In the genomic region with DNA sequence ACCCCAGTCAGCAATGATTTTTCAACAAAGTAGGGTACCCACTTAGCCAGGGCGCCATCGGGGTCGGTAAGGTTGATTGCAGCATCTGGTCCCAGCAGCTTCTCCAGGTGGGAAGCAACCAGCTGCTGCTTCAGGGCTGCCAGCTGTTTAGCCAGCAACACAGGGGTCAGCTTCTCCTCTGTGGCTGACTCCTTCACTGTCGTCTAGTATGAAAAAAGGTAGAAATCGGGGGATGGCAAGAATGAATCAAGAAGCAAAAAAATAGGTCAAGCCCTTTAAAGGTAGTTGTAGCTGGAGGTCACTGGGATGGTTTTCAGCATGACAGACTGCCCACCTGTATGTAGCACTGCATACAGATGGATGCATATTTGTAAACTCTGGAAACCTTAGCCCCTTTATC, we compare ENCODE assay signal across 18 cellular contexts. TPM values are rescaled to one million over a fixed set of nuclear protein-coding genes. Genes with fewer than 3 reads are reported as not detected.
"Had no signal": no experiment of that assay in that cellular context is flagged by ENCODE, and none has a peak within 500 bp of the region (broad histone marks: within the 10 kb centered on the region; RNA-seq: fewer than 3 reads in every experiment).

No MANE protein-coding gene starts in this region.

- H3K27me3 ChIP-seq: MG63 had no signal

- DNase-seq: IMR-90, Karpas-422, KG1, MG63, NCI-H1092, NCI-H1105 treated with DMSO at 0.1 percent for 48 hours, NCI-H1417 treated with DMSO at 0.1 percent for 48 hours, NCI-H146, NCI-H1694 treated with DMSO at 0.1 percent for 48 hours, NCI-H1930, NCI-H2081, NCI-H2107, NCI-H524 treated with DMSO at 0.1 percent for 48 hours, NCI-H69, NCI-H774, RPMI8226, SHP77 had no signal

- H3K4me3 ChIP-seq: MG63 had no signal

- H3K9me3 ChIP-seq: MG63 had no signal

RNA-seq across cellular contexts. Expression of gene KIF5A, which starts 15.6 kb away (rescaled TPM):
- total RNA-seq: HT1080 had no signal
